ENCODE assay signal across 8 cellular contexts in genomic region chr19:29263305-29264080, GRCh38. TPM values are rescaled to one million over a fixed set of nuclear protein-coding genes. Genes with fewer than 3 reads are reported as not detected.
DNase-seq lines count a peak whose midpoint lies in the region; ATAC-seq, FAIRE-seq and TF ChIP-seq lines count a peak whose summit lies in the region.

No MANE protein-coding gene starts in this region.

- peaks cover 4% of the 10 kb centered on the region; the same call in 1 of the 2 replicates for H4K20me1 ChIP-seq in K562 (replicated peaks; ENCODE audit: control insufficient read depth, insufficient read depth, low read length)

- no peaks in the 10 kb centered on the region for H3K9me1 ChIP-seq in K562 (ENCODE audit: control insufficient read depth, insufficient read depth, low read length)

- TF ChIP-seq CTCF in K562 (IDR thresholded peaks at IDR 0.05 in 2 of 3, conservative IDR thresholded peaks at IDR 0.05 in 1 of 3; ENCODE audit: insufficient read depth in 2 of 3, low read depth in 1 of 3, low read length in 3 of 3) = peak; percentile 68 to 82 (median 76)

- BruUV-seq in K562 (replicated peaks; lab: Mats Ljungman, UMichigan) = no TSS peak

- no peak overlapping the region for H2AFZ ChIP-seq in K562 (ENCODE audit: low read depth, low read length)

- TF ChIP-seq EP300 in K562 (IDR thresholded peaks at IDR 0.05; ENCODE audit: low read length) = no peak

- no peak overlapping the region for H3K4me3 ChIP-seq in K562

- no peak overlapping the region for H3K9ac ChIP-seq in K562 (ENCODE audit: insufficient read depth in 1 of 2, low read depth in 2 of 2, low read length in 2 of 2)

- WGBS in K562 (ENCODE audit: insufficient coverage, low coverage, missing lambda C conversion rate) = 2% methylated on average over 8 of the region's 8 CpGs

- H3K9me3 ChIP-seq in K562 (replicated peaks; ENCODE audit: control insufficient read depth, insufficient read depth, low read depth, low read length) = no peaks in the 10 kb centered on the region

- intact Hi-C loops in K562 (cut with micrococcal nuclease) = loop anchor here (5.0 kb wide), 1 partner anchor 526 kb away; no protein-coding TSS in a partner anchor

- H3K36me3 ChIP-seq in K562 (ENCODE audit: control insufficient read depth, insufficient read depth, low read length) = no peaks in the 10 kb centered on the region

- peak in 1 of 2 experiments; percentile 69; a peak in 2 of 4 replicates for TF ChIP-seq RAD21 in K562 (CRISPR knock-in tag; conservative IDR thresholded peaks at IDR 0.05 in 1 of 2, IDR thresholded peaks at IDR 0.05 in 1 of 2)

- H3K27me3 ChIP-seq in K562 (ENCODE audit: control insufficient read depth in 2 of 2, insufficient read depth in 2 of 2, low read length in 2 of 2) = peaks cover 4 to 17% of the 10 kb centered on the region in 2 experiments; a peak in 3 of 5 replicates

- H3K79me2 ChIP-seq in K562 (ENCODE audit: control insufficient read depth, insufficient read depth, low read length) = no peaks in the 10 kb centered on the region

- H3K4me2 ChIP-seq in K562 (ENCODE audit: insufficient read depth, low read length) = no peak overlapping the region

- peak; percentile 50 for DNase-seq in D341Med (ENCODE audit: low spot score)
- peak; percentile 50 for DNase-seq in HuH-7 (ENCODE audit: low spot score)
- peak; percentile 39 for DNase-seq in SW480 (ENCODE audit: low spot score)
- peak; percentile 57 to 68 (median 60) for DNase-seq in K562 (ENCODE audit: extremely low read depth in 1 of 4, low spot score in 3 of 4)
- DNase-seq in iris pigment epithelial cell (ENCODE audit: low read depth) = peak; percentile 9
- DNase-seq in stimulated activated CD4-positive, alpha-beta T cell treated with anti-CD3 and anti-CD28 coated beads, Interleukin-2, amount 100 ng/mL, for 4 hours (ENCODE audit: low read depth) = peak; percentile 2

- CTCF ChIA-PET in K562 (lab: Yijun Ruan, JAX; ENCODE audit: low intra/inter-chr PET ratio) = no interaction called here

- no peak overlapping the region for H3K27ac ChIP-seq in K562 (ENCODE audit: extremely low read depth, low read depth, low read length)

- ATAC-seq in K562 = peak; percentile 83
- ATAC-seq in GM21737 (IDR thresholded peaks at IDR 0.05; ENCODE audit: unreplicated experiment) = no peak
- ATAC-seq in GM19328 (IDR thresholded peaks at IDR 0.05; ENCODE audit: unreplicated experiment) = no peak

- H3K4me1 ChIP-seq in K562 (replicated peaks in 1 of 2; ENCODE audit: control insufficient read depth in 2 of 2, insufficient read depth in 2 of 2, low read length in 2 of 2) = no peaks in the 10 kb centered on the region

- TF ChIP-seq POLR2A in K562 (conservative IDR thresholded peaks at IDR 0.05) = no peak

- in situ Hi-C loops in K562 (cut with MboI) = loop anchor here (10.0 kb wide), 1 partner anchor 379 kb away; no protein-coding TSS in a partner anchor

- POLR2A ChIA-PET in K562 (lab: Yijun Ruan, JAX) = interaction anchor here (0.7 to 1.3 kb wide), 2 partner anchors 95 to 289 kb away, joined by 3 read pairs; no protein-coding TSS in a partner anchor

- peak; percentile 93 for FAIRE-seq in K562 (lab: Jason Lieb, UNC)

TF ChIP-seq in K562, 482 proteins besides CTCF, POLR2A, EP300 and RAD21:
- TF ChIP-seq CXXC5 (CRISPR knock-in tag; IDR thresholded peaks at IDR 0.05) = no peak
- no peak for TF ChIP-seq E2F6 (IDR thresholded peaks at IDR 0.05; ENCODE audit: borderline replicate concordance in 1 of 2, extremely low read depth in 1 of 2, insufficient read depth in 1 of 2, insufficient read length in 1 of 2, low read depth in 1 of 2, low read length in 1 of 2, poor library complexity in 1 of 2, severe bottlenecking in 1 of 2)
- TF ChIP-seq CTCFL (IDR thresholded peaks at IDR 0.05; ENCODE audit: borderline replicate concordance, insufficient read depth, low read depth, low read length, poor library complexity, severe bottlenecking) = peak; percentile 39
- no peak for TF ChIP-seq DLX4 (CRISPR knock-in tag; IDR thresholded peaks at IDR 0.05)
- TF ChIP-seq SMC3 (conservative IDR thresholded peaks at IDR 0.05; ENCODE audit: insufficient read depth, low read depth, low read length) = peak; percentile 63; the same call in 1 of the 2 replicates
- no peak for TF ChIP-seq TCF7L2 (IDR thresholded peaks at IDR 0.05; ENCODE audit: low read depth, low read length)
- no peak for TF ChIP-seq CBFA2T2 (conservative IDR thresholded peaks at IDR 0.05)
- TF ChIP-seq STAG1 (CRISPR knock-in tag; IDR thresholded peaks at IDR 0.05; ENCODE audit: borderline replicate concordance) = peak; percentile 18; the same call in 1 of the 2 replicates
- TF ChIP-seq ZNF589 (CRISPR knock-in tag; IDR thresholded peaks at IDR 0.05; ENCODE audit: low read depth) = no peak
- TF ChIP-seq XRCC5 (IDR thresholded peaks at IDR 0.05; ENCODE audit: low read depth, low read length) = 0 out of 2 replicates have a peak, but pooled peaks have one; percentile 23
- TF ChIP-seq MCM3 (IDR thresholded peaks at IDR 0.05) = no peak
- TF ChIP-seq LARP7 (IDR thresholded peaks at IDR 0.05) = no peak
- no peak for TF ChIP-seq VEZF1 (CRISPR knock-in tag; IDR thresholded peaks at IDR 0.05)
- TF ChIP-seq BRF1 (IDR thresholded peaks at IDR 0.05; ENCODE audit: borderline replicate concordance, extremely low read depth, insufficient read length) = no peak
- no peak for TF ChIP-seq ZNF124 (CRISPR knock-in tag; IDR thresholded peaks at IDR 0.05)
- no peak for TF ChIP-seq ZNF3 (CRISPR knock-in tag; IDR thresholded peaks at IDR 0.05)
- TF ChIP-seq EWSR1 (IDR thresholded peaks at IDR 0.05; ENCODE audit: borderline replicate concordance, low read depth, partially characterized antibody) = no peak

RNA-seq across cellular contexts. Expression of gene UQCRFS1, which starts 50.5 kb away (rescaled TPM):
- total RNA-seq in K562 (2011; cell fraction: chromatin; rRNA removed; ENCODE audit: low replicate concordance) = 23.2 and 27.4 TPM in 2 replicates
- 25.4 and 28.3 TPM in 2 replicates for total RNA-seq in K562 (2011; cell fraction: nucleolus; rRNA removed)
- total RNA-seq in K562 (2011; cell fraction: nucleoplasm; rRNA removed) = 34.5 and 42.1 TPM in 2 replicates
- total RNA-seq in K562 (2014; rRNA removed) (64.7 and 71.2 TPM in 2 replicates), K562 (2014; rRNA removed; fragmentation: Illumina TruSeq; extraction: Trizol) (65.1 and 71.9 TPM in 2 replicates), K562 (2015; rRNA removed; fragmentation: Illumina TruSeq; extraction: Trizol) (59.1 and 61.1 TPM in 2 replicates), K562 (2021) (59.1 and 59.7 TPM in 2 replicates)
- polyA plus RNA-seq in K562 (2011; rRNA removed) (93.5 and 110 TPM in 2 replicates), K562 (2014; fragmentation: Illumina TruSeq; extraction: Trizol) (68.9 and 82.5 TPM in 2 replicates), K562 (2014; fragmentation: Nextera tagmentation; extraction: Ambion mirVana) (10 to 100 TPM; 10.8 to 17.4 TPM), K562 (2014; rRNA removed) (85.9 and 88.6 TPM in 2 replicates)
- polyA plus RNA-seq in K562 (2011; cell fraction: cytosol; rRNA removed) = 76.2 and 102 TPM in 2 replicates
- polyA plus RNA-seq in K562 (2011; cell fraction: nucleus; rRNA removed) = 25.8 and 43.8 TPM in 2 replicates
- 40.7 and 48.5 TPM in 2 replicates for polyA plus RNA-seq in K562 (2012)
- 67.2 and 71.6 TPM in 2 replicates for polyA minus RNA-seq in K562 (2011; rRNA and poly(A)+ RNA removed)
- 20.2 and 28.6 TPM in 2 replicates for polyA minus RNA-seq in K562 (2011; cell fraction: cytosol; rRNA and poly(A)+ RNA removed)
- 21.7 and 40.9 TPM in 2 replicates for polyA minus RNA-seq in K562 (2011; cell fraction: nucleus; rRNA and poly(A)+ RNA removed)

Comparison
In these comparisons a context has a peak if more than half of its experiments do, and no peak if none do; other contexts are left out.
1. DNase-seq: peak in every context shown above with its lines; median percentile 60 in K562; 50 in D341Med; 50 in HuH-7; 39 in SW480; 9 in iris pigment epithelial cell; 2 in stimulated activated CD4-positive, alpha-beta T cell treated with anti-CD3 and anti-CD28 coated beads, Interleukin-2, amount 100 ng/mL, for 4 hours.